8 cellular contexts compared by ENCODE assay signal in genomic region chr11:95849087-95849825, GRCh38. TPM values are rescaled to one million over a fixed set of nuclear protein-coding genes. Genes with fewer than 3 reads are reported as not detected.
DNase-seq lines count a peak whose midpoint lies in the region; ATAC-seq and TF ChIP-seq lines count a peak whose summit lies in the region.

No MANE protein-coding gene starts in this region.

- H3F3A ChIP-seq in smooth muscle cell (ENCODE audit: low read depth), result no peaks in the 10 kb centered on the region

- H3K9me3 ChIP-seq in hepatocyte (ENCODE audit: low read depth) (no peaks in the 10 kb centered on the region), smooth muscle cell (replicated peaks; ENCODE audit: low read depth) (no peaks in the 10 kb centered on the region)

- H3K27ac ChIP-seq in hepatocyte, result no peak overlapping the region
- no peak overlapping the region for H3K27ac ChIP-seq in smooth muscle cell (ENCODE audit: low read depth)

- TF ChIP-seq CTCF in hepatocyte (IDR thresholded peaks at IDR 0.05; ENCODE audit: poor library complexity) (peak; percentile 59), smooth muscle cell (IDR thresholded peaks at IDR 0.05; ENCODE audit: borderline replicate concordance, insufficient read depth, poor library complexity, severe bottlenecking) (peak; percentile 54)

- peak; percentile 71 for ATAC-seq in HG02759 (IDR thresholded peaks at IDR 0.05; ENCODE audit: unreplicated experiment)
- ATAC-seq in HG03280 (IDR thresholded peaks at IDR 0.05; ENCODE audit: unreplicated experiment), result no peak

- no peaks in the 10 kb centered on the region for H3K9me3 Mint-ChIP-seq in activated T-cell treated with anti-CD3 and anti-CD28 coated beads, Interleukin-2, amount 50 U/mL, for 24 hours

- H3K27me3 ChIP-seq in hepatocyte (no peaks in the 10 kb centered on the region), smooth muscle cell (ENCODE audit: low read depth) (no peaks in the 10 kb centered on the region)

- H3K4me1 ChIP-seq in hepatocyte (ENCODE audit: insufficient read depth) (no peaks in the 10 kb centered on the region), smooth muscle cell (ENCODE audit: low read depth) (no peaks in the 10 kb centered on the region)

- H3K4me2 ChIP-seq in hepatocyte (no peak overlapping the region), smooth muscle cell (no peak overlapping the region)

- H3K27me3 Mint-ChIP-seq in activated T-cell treated with anti-CD3 and anti-CD28 coated beads, Interleukin-2, amount 50 U/mL, for 24 hours, result no peaks in the 10 kb centered on the region

- H3K36me3 ChIP-seq in hepatocyte (replicated peaks; ENCODE audit: insufficient read depth, low read depth), result no peaks in the 10 kb centered on the region
- H3K36me3 ChIP-seq in smooth muscle cell (ENCODE audit: low read depth), result peaks cover 7% of the 10 kb centered on the region

- no peak overlapping the region for H3K27ac Mint-ChIP-seq in activated T-cell treated with anti-CD3 and anti-CD28 coated beads, Interleukin-2, amount 50 U/mL, for 24 hours

- H3K4me1 Mint-ChIP-seq in activated T-cell treated with anti-CD3 and anti-CD28 coated beads, Interleukin-2, amount 50 U/mL, for 24 hours (ENCODE audit: low read depth), result peaks cover 3% of the 10 kb centered on the region

- H3K79me2 ChIP-seq in hepatocyte, result no peaks in the 10 kb centered on the region
- no peaks in the 10 kb centered on the region for H3K79me2 ChIP-seq in smooth muscle cell (ENCODE audit: low read depth)

- WGBS in hepatocyte (ENCODE audit: low lambda C conversion rate, missing lambda C conversion rate), result 78% methylated on average over 6 of the region's 6 CpGs
- 79% methylated on average over 6 of the region's 6 CpGs for WGBS in smooth muscle cell (ENCODE audit: low lambda C conversion rate)

- no peaks in the 10 kb centered on the region for H3K9me2 ChIP-seq in hepatocyte (replicated peaks; ENCODE audit: insufficient read depth)

- H3K4me3 ChIP-seq in hepatocyte, result no peak overlapping the region
- no peak overlapping the region for H3K4me3 ChIP-seq in smooth muscle cell

- H3K9ac ChIP-seq in smooth muscle cell (ENCODE audit: low read depth), result no peak overlapping the region

- H2AFZ ChIP-seq in hepatocyte, result no peak overlapping the region
- no peak overlapping the region for H2AFZ ChIP-seq in smooth muscle cell (ENCODE audit: low read depth)

- no peaks in the 10 kb centered on the region for H4K20me1 ChIP-seq in hepatocyte (ENCODE audit: insufficient read depth, poor library complexity, severe bottlenecking)
- no peaks in the 10 kb centered on the region for H4K20me1 ChIP-seq in smooth muscle cell (ENCODE audit: low read depth)

- H3K4me3 Mint-ChIP-seq in activated T-cell treated with anti-CD3 and anti-CD28 coated beads, Interleukin-2, amount 50 U/mL, for 24 hours, result no peak overlapping the region

- peak; percentile 9 for DNase-seq in activated T-cell treated with anti-CD3 and anti-CD28 coated beads for 4 hours
- no peak for DNase-seq in activated T-cell treated with anti-CD3 and anti-CD28 coated beads, Interleukin-2, amount 50 U/mL, for 24 hours
- DNase-seq in NOMO-1 treated with DMSO at 0.1 percent for 48 hours (lab: John Stamatoyannopoulos, UW; ENCODE audit: unreplicated experiment), result peak; percentile 72
- peak in 30 of 56 donors; percentile 2 to 69 (median 22) for DNase-seq in amygdala (lab: John Stamatoyannopoulos, UW)
- peak; percentile 70 for DNase-seq in hepatocyte (ENCODE audit: low spot score)
- no peak for DNase-seq in smooth muscle cell (lab: John Stamatoyannopoulos, UW; ENCODE audit: unreplicated experiment)

- H3K36me3 Mint-ChIP-seq in activated T-cell treated with anti-CD3 and anti-CD28 coated beads, Interleukin-2, amount 50 U/mL, for 24 hours (ENCODE audit: low read depth), result peaks cover 78% of the 10 kb centered on the region

RNA-seq across cellular contexts. Expression of gene CEP57, which starts 59.0 kb away (rescaled TPM):
- 48.8 and 52.3 TPM in 2 replicates for total RNA-seq in hepatocyte
- polyA plus RNA-seq in hepatocyte, result 36.8 and 40.5 TPM in 2 replicates
- total RNA-seq in smooth muscle cell, result 67.7 and 84.7 TPM in 2 replicates
- 37.4 and 47.6 TPM in 2 replicates for polyA plus RNA-seq in smooth muscle cell

RNA-seq across cellular contexts. Expression of gene FAM76B, which starts 59.7 kb away (rescaled TPM):
- total RNA-seq in hepatocyte (20.2 and 32.0 TPM in 2 replicates), smooth muscle cell (31.3 and 33.4 TPM in 2 replicates)
- polyA plus RNA-seq in hepatocyte (15.6 and 20.2 TPM in 2 replicates), smooth muscle cell (12.9 and 14.0 TPM in 2 replicates)

Comparison
In these comparisons a context has a peak if more than half of its experiments do, and no peak if none do; other contexts are left out.
1. DNase-seq: peak in activated T-cell treated with anti-CD3 and anti-CD28 coated beads for 4 hours (single experiment), NOMO-1 treated with DMSO at 0.1 percent for 48 hours (single experiment), amygdala (30 of 56) and hepatocyte (single experiment); none in activated T-cell treated with anti-CD3 and anti-CD28 coated beads, Interleukin-2, amount 50 U/mL, for 24 hours (single experiment) and smooth muscle cell (single experiment).